ENCODE assay signal across 8 cellular contexts in the genomic region with DNA sequence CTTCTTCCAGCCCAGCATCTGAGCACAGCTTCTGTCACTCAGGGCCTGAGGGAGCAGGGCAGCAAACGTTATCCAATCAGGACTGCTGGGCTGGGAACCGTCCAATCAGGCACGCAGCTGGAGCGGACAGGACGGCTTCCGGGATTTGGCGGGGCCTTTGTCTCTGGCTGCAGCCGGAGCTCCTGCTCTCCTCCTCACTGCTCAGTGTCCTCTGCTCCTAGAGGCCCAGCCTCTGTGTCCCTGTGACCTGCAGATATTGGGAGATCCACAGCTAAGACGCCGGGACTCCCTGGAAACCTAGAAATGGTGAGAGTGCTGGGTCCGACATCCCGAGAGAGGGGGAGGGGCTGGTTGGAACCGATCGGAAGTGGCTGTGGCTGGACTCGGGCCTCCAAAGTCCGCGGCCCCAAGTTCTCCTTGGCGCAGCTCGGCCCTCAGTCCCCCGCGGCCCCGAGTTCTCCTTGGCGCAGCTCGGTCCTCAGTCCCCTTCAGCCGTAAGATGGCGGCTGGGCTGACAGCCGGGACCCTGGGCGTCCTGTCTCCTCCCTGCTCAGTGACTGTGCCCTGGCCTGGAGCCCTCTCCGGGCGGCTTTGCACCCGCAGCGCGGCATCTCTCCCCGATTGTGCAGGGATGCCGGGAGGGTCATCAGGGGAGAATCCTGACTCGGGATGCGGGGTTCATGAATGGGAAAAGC. TPM values are rescaled to one million over a fixed set of nuclear protein-coding genes. Genes with fewer than 3 reads are reported as not detected.
DNase-seq lines count a peak whose midpoint lies in the region; ATAC-seq, FAIRE-seq and TF ChIP-seq lines count a peak whose summit lies in the region.

Gene ZNF107, plus strand, starts transcription at position 154 of the 695 bp plus-strand sequence. Its CDS starts 150 bp downstream, at position 304.

- TF ChIP-seq CTCF in AG10803 (conservative IDR thresholded peaks at IDR 0.05; ENCODE audit: low read length) = no peak
- TF ChIP-seq CTCF in kidney (IDR thresholded peaks at IDR 0.05; ENCODE audit: borderline replicate concordance, extremely low read depth, insufficient read depth) = no peak

- H3K4me1 ChIP-seq in kidney (ENCODE audit: control insufficient read depth in 1 of 2, insufficient read depth in 1 of 2, low read depth in 1 of 2, low read length in 2 of 2) = no peaks in the 10 kb centered on the region

- peak within 1 kb of the TSS; percentile 89 for H3K4me3 ChIP-seq in AG10803 (ENCODE audit: low read length)
- H3K4me3 ChIP-seq in kidney (ENCODE audit: low read length in 2 of 2) = peak within 1 kb of the TSS; percentile 86 to 87

- no peaks in the 10 kb centered on the region for H3K9me3 ChIP-seq in kidney (ENCODE audit: control insufficient read depth in 1 of 2, low read length in 2 of 2)

- no peak within 1 kb of the TSS for H3K27ac ChIP-seq in kidney (ENCODE audit: low read depth in 2 of 2, low read length in 2 of 2)

- peak; percentile 73 for FAIRE-seq in kidney (lab: Jason Lieb, UNC)

- intact Hi-C loops in kidney (cut with DNase I) = no loop called here

- DNase-seq in AG10803 (ENCODE audit: low read depth) (peak; percentile 93), NCI-H460 (ENCODE audit: extremely low read depth, low read depth) (peak; percentile 72), cerebellum (ENCODE audit: low spot score) (peak; percentile 92), kidney (peak; percentile 97)
- peak; percentile 76 for DNase-seq in activated CD4-positive, CD25-positive, alpha-beta regulatory T cell treated with anti-CD3 and anti-CD28 coated beads, Interleukin-2, amount 50 U/mL, for 72 hours
- DNase-seq in stimulated activated CD4-positive, alpha-beta T cell treated with anti-CD3 and anti-CD28 coated beads, Interleukin-15, amount 100 ng/mL, for 24 hours = peak; percentile 87

- H3K36me3 ChIP-seq in kidney (ENCODE audit: control insufficient read depth in 1 of 2, insufficient read depth in 2 of 2, low read length in 2 of 2) = no peaks in the 10 kb centered on the region

- peak within 1 kb of the TSS; percentile 43 to 66 for H3K9ac ChIP-seq in kidney (ENCODE audit: low read length in 2 of 2)

- ATAC-seq in GM19043 (IDR thresholded peaks at IDR 0.05; ENCODE audit: low read depth, unreplicated experiment) = peak; percentile 95
- peak; percentile 98 for ATAC-seq in HG03378 (IDR thresholded peaks at IDR 0.05; ENCODE audit: unreplicated experiment)

RNA-seq across cellular contexts. Expression of gene ZNF107, which starts in this region (rescaled TPM):
- 3.4 and 3.6 TPM in 2 replicates for total RNA-seq in NCI-H460 (2014; rRNA removed; shearing (Covaris generic))
- polyA plus RNA-seq in NCI-H460 (2014; cell fraction: nucleus; rRNA removed) = 1.6 and 2.9 TPM in 2 replicates
- total RNA-seq in cerebellum (16.5 TPM), kidney (8.0 TPM)
- 0.80 TPM for polyA plus RNA-seq in kidney (ENCODE audit: insufficient read depth, low read depth, low replicate concordance)
